In genomic region chr19:36054733-36055686, GRCh38 we compare ENCODE assay signal across 8 cellular contexts. TPM values are rescaled to one million over a fixed set of nuclear protein-coding genes. Genes with fewer than 3 reads are reported as not detected.
A peak's percentile ranks its signal among the peaks of the same experiment; 100 is the strongest.
DNase-seq lines count a peak whose midpoint lies in the region; ATAC-seq and TF ChIP-seq lines count a peak whose summit lies in the region.

WDR62 (plus strand) TSS chr19:36054897; CDS start chr19:36054972, 75 bp downstream.

- POLR2A ChIA-PET in Panc1 (lab: Charles Lee): interaction anchor here (0.7 kb wide), 1 partner anchor 13 kb away, joined by 6 read pairs; no protein-coding TSS in a partner anchor
- POLR2A ChIA-PET in naive thymus-derived CD8-positive, alpha-beta T cell (lab: Charles Lee): interaction anchor here (0.7 to 2.5 kb wide), 11 partner anchors 41 to 435 kb away, joined by 3 to 22 read pairs (median 4); partner anchors contain the start of genes ALKBH6, CAPNS1, POLR2I and SDHAF1

- H3K4me1 ChIP-seq in Panc1 (ENCODE audit: control insufficient read depth, insufficient read depth, low read length): peaks cover 6% of the 10 kb centered on the region
- peaks cover 0 to 2% of the 10 kb centered on the region in 2 donors for H3K4me1 ChIP-seq in esophagus (ENCODE audit: control insufficient read depth in 2 of 2, insufficient read depth in 2 of 2, low read length in 1 of 2)

- 1% methylated on average over 72 to 76 of the region's 76 CpGs for WGBS in esophagus, 2 donors

- H3K27me3 ChIP-seq in Panc1 (ENCODE audit: control insufficient read depth, insufficient read depth, low read length) (no peaks in the 10 kb centered on the region), esophagus (ENCODE audit: control insufficient read depth in 1 of 2, insufficient read depth in 2 of 2, low read length in 2 of 2) (no peaks in the 10 kb centered on the region)

- peaks cover 34% of the 10 kb centered on the region for H3K36me3 Mint-ChIP-seq in activated T-cell treated with anti-CD3 and anti-CD28 coated beads, Interleukin-2, amount 50 U/mL, for 24 hours (ENCODE audit: low read depth)
- H3K36me3 Mint-ChIP-seq in naive thymus-derived CD8-positive, alpha-beta T cell: no peaks in the 10 kb centered on the region

- in situ Hi-C loops in Panc1 (cut with HindIII; ENCODE audit: low pct_unique_long_range_greater_than_20kb, low sequenced_read_pairs): no loop called here

- CTCF ChIA-PET in Panc1 (lab: Charles Lee): interaction anchor here (0.6 kb wide), 2 partner anchors 14 to 15 kb away, joined by 3 to 7 read pairs; no protein-coding TSS in a partner anchor

- peak; percentile 68 for ATAC-seq in GM21786 (IDR thresholded peaks at IDR 0.05; ENCODE audit: unreplicated experiment)
- peak; percentile 90 for ATAC-seq in Panc1
- ATAC-seq in naive thymus-derived CD8-positive, alpha-beta T cell: peak; percentile 76 to 80

- H3K4me1 Mint-ChIP-seq in activated T-cell treated with anti-CD3 and anti-CD28 coated beads, Interleukin-2, amount 50 U/mL, for 24 hours (ENCODE audit: low read depth): peaks cover 27% of the 10 kb centered on the region
- H3K4me1 Mint-ChIP-seq in naive thymus-derived CD8-positive, alpha-beta T cell: peaks cover 13 to 33% (median 28%) of the 10 kb centered on the region in 4 donors

- peak; percentile 26; the same call in 1 of the 2 replicates for TF ChIP-seq CTCF in Panc1 (IDR thresholded peaks at IDR 0.05)

- peak; percentile 97 for DNase-seq in DMS53 treated with DMSO at 0.1 percent for 48 hours (lab: John Stamatoyannopoulos, UW; ENCODE audit: unreplicated experiment)
- DNase-seq in Panc1 (ENCODE audit: low read depth, low spot score): no peak
- peak; percentile 98 for DNase-seq in activated T-cell treated with anti-CD3 and anti-CD28 coated beads, Interleukin-2, amount 50 U/mL, for 24 hours
- peak in 5 of 10 donors; percentile 18 to 94 (median 90) for DNase-seq in naive thymus-derived CD8-positive, alpha-beta T cell
- DNase-seq in stimulated activated naive CD4-positive, alpha-beta T cell treated with Interleukin-2 at 50 U/mL for 16 hours (lab: John Stamatoyannopoulos, UW): peak; percentile 96

- BruUV-seq in Panc1 (replicated peaks; lab: Mats Ljungman, UMichigan): no TSS peak

- no peaks in the 10 kb centered on the region for H3K27me3 Mint-ChIP-seq in activated T-cell treated with anti-CD3 and anti-CD28 coated beads, Interleukin-2, amount 50 U/mL, for 24 hours
- H3K27me3 Mint-ChIP-seq in naive thymus-derived CD8-positive, alpha-beta T cell: no peaks in the 10 kb centered on the region

- peaks cover 44% of the 10 kb centered on the region for H3K36me3 ChIP-seq in KOPT-K1 (ENCODE audit: insufficient read depth, low read length)
- peaks cover 9% of the 10 kb centered on the region for H3K36me3 ChIP-seq in Panc1 (ENCODE audit: control insufficient read depth, insufficient read depth, low read length)
- no peaks in the 10 kb centered on the region for H3K36me3 ChIP-seq in esophagus (ENCODE audit: control insufficient read depth in 2 of 2, insufficient read depth in 2 of 2, low read length in 1 of 2)

- H3K9me3 Mint-ChIP-seq in activated T-cell treated with anti-CD3 and anti-CD28 coated beads, Interleukin-2, amount 50 U/mL, for 24 hours: no peaks in the 10 kb centered on the region
- no peaks in the 10 kb centered on the region for H3K9me3 Mint-ChIP-seq in naive thymus-derived CD8-positive, alpha-beta T cell

- H3K27ac Mint-ChIP-seq in activated T-cell treated with anti-CD3 and anti-CD28 coated beads, Interleukin-2, amount 50 U/mL, for 24 hours: peak within 1 kb of the TSS; percentile 100
- H3K27ac Mint-ChIP-seq in naive thymus-derived CD8-positive, alpha-beta T cell: peak within 1 kb of the TSS; percentile 92 to 99 (median 98)

- H3K4me3 ChIP-seq in Panc1 (ENCODE audit: low read depth in 2 of 2, low read length in 2 of 2) (peak within 1 kb of the TSS; percentile 79 to 99), esophagus (ENCODE audit: low read depth in 1 of 2, low read length in 2 of 2) (peak within 1 kb of the TSS; percentile 62 to 63)

- H3K4me3 Mint-ChIP-seq in activated T-cell treated with anti-CD3 and anti-CD28 coated beads, Interleukin-2, amount 50 U/mL, for 24 hours: peak within 1 kb of the TSS; percentile 88
- H3K4me3 Mint-ChIP-seq in naive thymus-derived CD8-positive, alpha-beta T cell: peak within 1 kb of the TSS; percentile 95 to 100 (median 98)

- H3K27ac ChIP-seq in KOPT-K1 (ENCODE audit: low read depth, low read length, poor library complexity, severe bottlenecking) (peak within 1 kb of the TSS; percentile 96), Panc1 (ENCODE audit: low read length) (peak within 1 kb of the TSS; percentile 97), esophagus (ENCODE audit: low read depth in 2 of 2, low read length in 1 of 2) (peak within 1 kb of the TSS; percentile 97 to 100)

- intact Hi-C loops in Panc1 (cut with micrococcal nuclease; ENCODE audit: unreplicated experiment): no loop called here

- H3K9me3 ChIP-seq in KOPT-K1 (ENCODE audit: insufficient read depth, low read length, poor library complexity, severe bottlenecking): no peaks in the 10 kb centered on the region
- H3K9me3 ChIP-seq in Panc1 (ENCODE audit: control insufficient read depth, insufficient read depth, low read depth, low read length): no peaks in the 10 kb centered on the region
- no peaks in the 10 kb centered on the region for H3K9me3 ChIP-seq in esophagus (ENCODE audit: control insufficient read depth in 2 of 2, insufficient read depth in 1 of 2, low read depth in 1 of 2, low read length in 1 of 2)

RNA-seq across cellular contexts. Expression of gene WDR62, which starts in this region (rescaled TPM):
- total RNA-seq in Panc1 (2021; ENCODE audit: unreplicated experiment): 51.4 TPM
- polyA plus RNA-seq in Panc1 (2012; ENCODE audit: insufficient read length): 22.3 TPM
- polyA plus RNA-seq in esophagus: 1 to 10 TPM; 2.1 to 2.7 TPM
- total RNA-seq in naive thymus-derived CD8-positive, alpha-beta T cell: 1 to 10 TPM; 2.0 to 2.5 TPM
- under 1 TPM in 2 of 3 donors, not detected in 1; 0.13 to 0.23 TPM for polyA plus RNA-seq in naive thymus-derived CD8-positive, alpha-beta T cell

Comparison
In these comparisons a context has a peak if more than half of its experiments do, and no peak if none do; other contexts are left out.
1. RNA of gene WDR62 (total RNA-seq): 51.4 TPM in Panc1 (single experiment); 2.0 to 2.5 TPM in naive thymus-derived CD8-positive, alpha-beta T cell; every median in the first group is over 10 times any median in the second.
2. Peak in every context shown above with its lines, with median percentiles within 50 percentile points of each other: ATAC-seq and H3K27ac ChIP-seq.